7 cellular contexts compared by ENCODE assay signal in genomic region chr11:6693342-6694228, GRCh38. TPM values are rescaled to one million over a fixed set of nuclear protein-coding genes. Genes with fewer than 3 reads are reported as not detected.
A peak's percentile ranks its signal among the peaks of the same experiment; 100 is the strongest.
DNase-seq lines count a peak whose midpoint lies in the region; ATAC-seq and TF ChIP-seq lines count a peak whose summit lies in the region.

No MANE protein-coding gene starts in this region.

- H3K4me3 ChIP-seq in RWPE2 (ENCODE audit: severe bottlenecking) (no peak overlapping the region), kidney epithelial cell (ENCODE audit: low read depth, low read length) (no peak overlapping the region), subcutaneous abdominal adipose tissue (ENCODE audit: low read depth in 1 of 5, low read length in 5 of 5) (no peak overlapping the region)

- H3K4me1 ChIP-seq in RWPE2 (ENCODE audit: insufficient read depth, poor library complexity, severe bottlenecking) (peaks cover 27% of the 10 kb centered on the region), subcutaneous abdominal adipose tissue (ENCODE audit: control insufficient read depth in 5 of 5, insufficient read depth in 5 of 5, low read length in 5 of 5) (peaks cover 5 to 30% (median 18%) of the 10 kb centered on the region in 5 donors)

- intact Hi-C loops in activated naive CD4-positive, alpha-beta T cell treated with anti-CD3 and anti-CD28 coated beads for 36 hours (cut with micrococcal nuclease): loop anchor here (1.0 to 2.0 kb wide), 2 partner anchors 10 to 213 kb away; partner anchors contain the start of genes ARFIP2, MRPL17 and TIMM10B

- H3K36me3 ChIP-seq in RWPE2 (ENCODE audit: low read depth) (no peaks in the 10 kb centered on the region), kidney epithelial cell (ENCODE audit: control insufficient read depth, insufficient read depth, low read length) (no peaks in the 10 kb centered on the region), subcutaneous abdominal adipose tissue (ENCODE audit: control insufficient read depth in 5 of 5, insufficient read depth in 5 of 5, low read length in 5 of 5) (no peaks in the 10 kb centered on the region)

- no peak for TF ChIP-seq CTCF in RWPE2 (IDR thresholded peaks at IDR 0.05; ENCODE audit: poor library complexity, severe bottlenecking)
- no peak for TF ChIP-seq CTCF in kidney epithelial cell (IDR thresholded peaks at IDR 0.05; ENCODE audit: insufficient read depth, low read length, poor library complexity, severe bottlenecking)

- H3K27ac ChIP-seq in RWPE2 (ENCODE audit: poor library complexity, severe bottlenecking) (peak overlapping the region; percentile 59), subcutaneous abdominal adipose tissue (ENCODE audit: low read depth, low read length) (peak overlapping the region; percentile 92)

- no peaks in the 10 kb centered on the region for H3K27me3 ChIP-seq in RWPE2 (ENCODE audit: insufficient read depth, poor library complexity, severe bottlenecking)
- H3K27me3 ChIP-seq in kidney epithelial cell (ENCODE audit: control insufficient read depth, insufficient read depth, low read length): no peaks in the 10 kb centered on the region
- no peaks in the 10 kb centered on the region for H3K27me3 ChIP-seq in subcutaneous abdominal adipose tissue (ENCODE audit: control insufficient read depth in 5 of 5, insufficient read depth in 4 of 5, low read length in 5 of 5)

- no peaks in the 10 kb centered on the region for H3K27me3 Mint-ChIP-seq in activated naive CD4-positive, alpha-beta T cell treated with anti-CD3 and anti-CD28 coated beads for 36 hours (ENCODE audit: low read depth)

- H3K9ac ChIP-seq in subcutaneous abdominal adipose tissue (ENCODE audit: low read length in 5 of 5): peak overlapping the region in 1 of 5 donors; percentile 42

- no peaks in the 10 kb centered on the region for H3K9me3 ChIP-seq in RWPE2 (ENCODE audit: severe bottlenecking)
- no peaks in the 10 kb centered on the region for H3K9me3 ChIP-seq in subcutaneous abdominal adipose tissue (ENCODE audit: control insufficient read depth in 5 of 5, low read length in 5 of 5)

- peak; percentile 68 for DNase-seq in RWPE2 (ENCODE audit: low spot score)
- DNase-seq in activated naive CD4-positive, alpha-beta T cell treated with anti-CD3 and anti-CD28 coated beads for 36 hours: peak; percentile 84
- peak; percentile 63 for DNase-seq in kidney epithelial cell (ENCODE audit: low read depth)
- no peak for DNase-seq in DMS 273 (lab: John Stamatoyannopoulos, UW; ENCODE audit: unreplicated experiment)
- no peak for DNase-seq in cerebellar cortex (ENCODE audit: low spot score)

- H3K27ac Mint-ChIP-seq in activated naive CD4-positive, alpha-beta T cell treated with anti-CD3 and anti-CD28 coated beads for 36 hours: peak overlapping the region; percentile 37

- H3K4me1 Mint-ChIP-seq in activated naive CD4-positive, alpha-beta T cell treated with anti-CD3 and anti-CD28 coated beads for 36 hours (ENCODE audit: low read depth): peaks cover 38% of the 10 kb centered on the region

- no peak overlapping the region for H3K4me3 Mint-ChIP-seq in activated naive CD4-positive, alpha-beta T cell treated with anti-CD3 and anti-CD28 coated beads for 36 hours

- H3K9me3 Mint-ChIP-seq in activated naive CD4-positive, alpha-beta T cell treated with anti-CD3 and anti-CD28 coated beads for 36 hours: no peaks in the 10 kb centered on the region

- ATAC-seq in RWPE2 (ENCODE audit: low read depth) (peak; percentile 86), GM19463 (IDR thresholded peaks at IDR 0.05; ENCODE audit: unreplicated experiment) (no peak)

- no peaks in the 10 kb centered on the region for H3K36me3 Mint-ChIP-seq in activated naive CD4-positive, alpha-beta T cell treated with anti-CD3 and anti-CD28 coated beads for 36 hours (ENCODE audit: low read depth)

- CTCF ChIA-PET in activated naive CD4-positive, alpha-beta T cell treated with anti-CD3 and anti-CD28 coated beads for 36 hours (lab: Charles Lee): interaction anchor here (0.8 to 1.6 kb wide), 7 partner anchors 14 to 163 kb away, joined by 3 to 5 read pairs (median 4); partner anchors contain the start of gene TPP1

RNA-seq across cellular contexts. Expression of gene MRPL17, which starts 10.4 kb away (rescaled TPM):
- total RNA-seq in activated naive CD4-positive, alpha-beta T cell treated with anti-CD3 and anti-CD28 coated beads for 36 hours: 100 to 1,000 TPM in 1 of 2 experiments, 10 to 100 TPM in 1; 99.7 to 102 TPM
- 27.0 and 43.6 TPM in 2 replicates for total RNA-seq in kidney epithelial cell

RNA-seq across cellular contexts. Expression of gene DCHS1, which starts 38.0 kb away (rescaled TPM):
- under 1 TPM; 0.79 to 0.88 TPM for total RNA-seq in activated naive CD4-positive, alpha-beta T cell treated with anti-CD3 and anti-CD28 coated beads for 36 hours
- total RNA-seq in kidney epithelial cell: 15.5 and 20.7 TPM in 2 replicates

Comparison
In these comparisons a context has a peak if more than half of its experiments do, and no peak if none do; other contexts are left out.
1. DNase-seq: peak in RWPE2 (single experiment), activated naive CD4-positive, alpha-beta T cell treated with anti-CD3 and anti-CD28 coated beads for 36 hours (single experiment) and kidney epithelial cell (single experiment); none in DMS 273 (single experiment) and cerebellar cortex (single experiment).